Comparison of ENCODE assay signal across 17 cellular contexts in genomic region chr11:66462911-66463310, GRCh38. TPM values are rescaled to one million over a fixed set of nuclear protein-coding genes. Genes with fewer than 3 reads are reported as not detected.
"Had no signal": no experiment of that assay in that cellular context is flagged by ENCODE, and none has a peak within 500 bp of the region (broad histone marks: within the 10 kb centered on the region; RNA-seq: fewer than 3 reads in every experiment).

No MANE protein-coding gene starts in this region.

- H3K4me3 Mint-ChIP-seq: neural progenitor cell had no signal

- DNase-seq: activated CD8-positive, alpha-beta memory T cell treated with anti-CD3 and anti-CD28 coated beads for 24 hours; activated gamma-delta T cell treated with Interleukin-2 at 50 U/mL for 16 hours; activated T-cell treated with anti-CD3 and anti-CD28 coated beads for 4 hours; central memory CD4-positive, alpha-beta T cell; colonic mucosa; islet precursor cell; midbrain; ovary; sigmoid colon; stimulated activated CD4-positive, alpha-beta T cell treated with anti-CD3 and anti-CD28 coated beads, Interleukin-1b, Interleukin-23, amount 100 ng/mL, for 48 hours; stomach; testis; upper lobe of left lung had no signal

- ATAC-seq: left lobe of liver had no signal

- H3K27ac Mint-ChIP-seq: neural progenitor cell had no signal

- H3K36me3 Mint-ChIP-seq: neural progenitor cell had no signal

RNA-seq across cellular contexts. Expression of gene NPAS4, which starts 42.1 kb away (rescaled TPM):
- total RNA-seq: hepatocyte, left lobe of liver, lung microvascular endothelial cell, upper lobe of left lung had no signal
